In the genomic region with DNA sequence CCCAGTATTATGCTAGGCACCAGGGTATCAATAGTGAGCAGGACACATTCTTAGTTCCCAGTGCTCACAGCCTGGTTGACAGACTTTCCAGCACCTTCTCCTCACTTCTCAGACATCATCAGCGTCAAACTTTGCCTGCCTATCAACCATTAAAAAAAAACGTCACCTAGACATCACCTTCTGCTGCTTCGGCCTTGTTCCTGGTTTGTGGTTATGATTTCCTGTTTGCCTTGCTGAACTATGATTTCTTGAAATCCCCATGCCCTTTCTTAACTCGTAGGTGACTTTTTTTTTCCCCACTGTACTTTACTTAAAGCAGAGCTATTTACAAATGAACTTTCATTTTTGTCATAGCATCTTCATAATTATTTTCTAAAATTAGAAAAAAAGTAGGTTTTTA, we compare ENCODE assay signal across 8 cellular contexts.
DNase-seq lines count a peak whose midpoint lies in the region; ATAC-seq and TF ChIP-seq lines count a peak whose summit lies in the region.

No MANE protein-coding gene starts in this region.

- TF ChIP-seq CTCF in GM13976 (IDR thresholded peaks at IDR 0.05; ENCODE audit: borderline replicate concordance, control extremely low read depth, extremely low read depth, insufficient read depth, missing control alignments) = no peak

- in situ Hi-C loops in GM13976 (cut with MboI; ENCODE audit: low sequenced_read_pairs, unreplicated experiment) = no loop called here

- DNase-seq in GM13976 (ENCODE audit: low spot score) (peak; percentile 27), M059J (ENCODE audit: low read depth) (peak; percentile 71), HuH-7 (ENCODE audit: low spot score) (no peak), SIG-M5 treated with dmso at 0.1 percent for 504 hours (lab: John Stamatoyannopoulos, UW; ENCODE audit: unreplicated experiment) (no peak), ureter (ENCODE audit: low spot score) (no peak)
- DNase-seq in activated naive CD4-positive, alpha-beta T cell treated with anti-CD3 and anti-CD28 coated beads, Interleukin-2, amount 50 U/mL, for 72 hours (ENCODE audit: low spot score in 2 of 2) = no peak
- peak; percentile 44 for DNase-seq in stimulated activated naive CD4-positive, alpha-beta T cell treated with Interleukin-2 at 50 U/mL for 16 hours (lab: John Stamatoyannopoulos, UW)

- peaks cover 6 to 8% of the 10 kb centered on the region in 2 donors for H3K36me3 Mint-ChIP-seq in activated naive CD4-positive, alpha-beta T cell treated with anti-CD3 and anti-CD28 coated beads, Interleukin-2, amount 50 U/mL, for 72 hours

- peaks cover 8% of the 10 kb centered on the region in 2 donors for H3K9me3 Mint-ChIP-seq in activated naive CD4-positive, alpha-beta T cell treated with anti-CD3 and anti-CD28 coated beads, Interleukin-2, amount 50 U/mL, for 72 hours

- H3K27ac Mint-ChIP-seq in activated naive CD4-positive, alpha-beta T cell treated with anti-CD3 and anti-CD28 coated beads, Interleukin-2, amount 50 U/mL, for 72 hours = peak overlapping the region; percentile 95 to 97

- peak; percentile 94 for ATAC-seq in GM21737 (IDR thresholded peaks at IDR 0.05; ENCODE audit: unreplicated experiment)
- ATAC-seq in activated naive CD4-positive, alpha-beta T cell treated with anti-CD3 and anti-CD28 coated beads, Interleukin-2, amount 50 U/mL, for 72 hours = peak; percentile 83 to 88

Comparison
In these comparisons a context has a peak if more than half of its experiments do, and no peak if none do; other contexts are left out.
1. DNase-seq: peak in GM13976 (single experiment), M059J (single experiment) and stimulated activated naive CD4-positive, alpha-beta T cell treated with Interleukin-2 at 50 U/mL for 16 hours (single experiment); none in activated naive CD4-positive, alpha-beta T cell treated with anti-CD3 and anti-CD28 coated beads, Interleukin-2, amount 50 U/mL, for 72 hours (0 of 2), HuH-7 (single experiment), SIG-M5 treated with dmso at 0.1 percent for 504 hours (single experiment) and ureter (single experiment).